ENCODE assay signal across 8 cellular contexts in genomic region chr17:42423766-42424165, GRCh38. TPM values are rescaled to one million over a fixed set of nuclear protein-coding genes. Genes with fewer than 3 reads are reported as not detected.
A peak's percentile ranks its signal among the peaks of the same experiment; 100 is the strongest.
DNase-seq lines count a peak whose midpoint lies in the region; ATAC-seq and TF ChIP-seq lines count a peak whose summit lies in the region.

No MANE protein-coding gene starts in this region.

- peak overlapping the region in 5 of 10 donors; percentile 19 to 92 (median 87) for H3K4me3 Mint-ChIP-seq in naive thymus-derived CD8-positive, alpha-beta T cell
- no peak overlapping the region for H3K4me3 Mint-ChIP-seq in activated CD8-positive, alpha-beta T cell treated with anti-CD3 and anti-CD28 coated beads for 36 hours

- peaks cover 6 to 36% (median 12%) of the 10 kb centered on the region in 5 donors for H3K27me3 Mint-ChIP-seq in naive thymus-derived CD8-positive, alpha-beta T cell
- H3K27me3 Mint-ChIP-seq in activated CD8-positive, alpha-beta T cell treated with anti-CD3 and anti-CD28 coated beads for 36 hours: peaks cover 35% of the 10 kb centered on the region

- no peak for TF ChIP-seq CTCF in ascending aorta (IDR thresholded peaks at IDR 0.05)
- no peak for TF ChIP-seq CTCF in activated CD8-positive, alpha-beta T cell treated with anti-CD3 and anti-CD28 coated beads for 36 hours (IDR thresholded peaks at IDR 0.05)

- POLR2A ChIA-PET in naive thymus-derived CD8-positive, alpha-beta T cell (lab: Charles Lee): interaction anchor here (0.6 to 1.7 kb wide), 2 partner anchors 49 to 131 kb away, joined by 3 to 4 read pairs; no protein-coding TSS in a partner anchor
- POLR2A ChIA-PET in activated CD8-positive, alpha-beta T cell treated with anti-CD3 and anti-CD28 coated beads for 36 hours (lab: Charles Lee): interaction anchor here (0.6 to 1.3 kb wide), 3 partner anchors 111 to 302 kb away, joined by 3 read pairs; partner anchors contain the start of gene NAGLU

- CTCF ChIA-PET in activated CD8-positive, alpha-beta T cell treated with anti-CD3 and anti-CD28 coated beads for 36 hours (lab: Charles Lee): interaction anchor here (0.8 to 5.5 kb wide), 12 partner anchors 7 to 230 kb away, joined by 3 to 37 read pairs (median 6); partner anchors contain the start of gene GHDC

- peaks cover 18% of the 10 kb centered on the region for H3K4me1 ChIP-seq in ES-I3 (ENCODE audit: insufficient read depth, low read length)
- peaks cover 10 to 32% of the 10 kb centered on the region in 2 donors for H3K4me1 ChIP-seq in ascending aorta
- peaks cover 13% of the 10 kb centered on the region for H3K4me1 ChIP-seq in iPS-15b (ENCODE audit: control insufficient read depth, insufficient read depth, low read length)

- H3K27ac Mint-ChIP-seq in naive thymus-derived CD8-positive, alpha-beta T cell: no peak overlapping the region
- no peak overlapping the region for H3K27ac Mint-ChIP-seq in activated CD8-positive, alpha-beta T cell treated with anti-CD3 and anti-CD28 coated beads for 36 hours

- H3K9me3 ChIP-seq in ES-I3 (ENCODE audit: control insufficient read depth, insufficient read depth, low read length) (no peaks in the 10 kb centered on the region), ascending aorta (no peaks in the 10 kb centered on the region), iPS-15b (ENCODE audit: control insufficient read depth, insufficient read depth, low read length) (no peaks in the 10 kb centered on the region)

- no peaks in the 10 kb centered on the region for H3K36me3 ChIP-seq in ES-I3 (ENCODE audit: insufficient read depth, low read length)
- no peaks in the 10 kb centered on the region for H3K36me3 ChIP-seq in ascending aorta
- H3K36me3 ChIP-seq in iPS-15b (ENCODE audit: control insufficient read depth, insufficient read depth, low read length): no peaks in the 10 kb centered on the region

- intact Hi-C loops in ascending aorta (cut with DNase I): loop anchor here (1.0 to 5.0 kb wide), 5 partner anchors 35 to 253 kb away; partner anchors contain the start of genes ATP6V0A1, NAGLU, PLEKHH3 and STAT3
- intact Hi-C loops in activated CD8-positive, alpha-beta T cell treated with anti-CD3 and anti-CD28 coated beads for 36 hours (cut with micrococcal nuclease): no loop called here

- H3K9ac ChIP-seq in ES-I3 (ENCODE audit: low read depth, low read length) (peak overlapping the region; percentile 99), iPS-15b (ENCODE audit: low read depth, low read length) (no peak overlapping the region)

- DNase-seq in ascending aorta (ENCODE audit: low spot score in 2 of 2) (no peak), skeletal muscle cell (ENCODE audit: low read depth) (no peak)
- no peak for DNase-seq in naive thymus-derived CD8-positive, alpha-beta T cell
- DNase-seq in activated CD8-positive, alpha-beta T cell treated with anti-CD3 and anti-CD28 coated beads for 36 hours: no peak

- H3K27me3 ChIP-seq in ascending aorta (no peaks in the 10 kb centered on the region), iPS-15b (ENCODE audit: control insufficient read depth, insufficient read depth, low read length) (peaks cover 9% of the 10 kb centered on the region)

- no peak for ATAC-seq in naive thymus-derived CD8-positive, alpha-beta T cell
- ATAC-seq in GM21423 (IDR thresholded peaks at IDR 0.05; ENCODE audit: unreplicated experiment): no peak
- no peak for ATAC-seq in HG02852 (IDR thresholded peaks at IDR 0.05; ENCODE audit: unreplicated experiment)
- ATAC-seq in activated CD8-positive, alpha-beta T cell treated with anti-CD3 and anti-CD28 coated beads for 36 hours: no peak

- H3K9me3 Mint-ChIP-seq in naive thymus-derived CD8-positive, alpha-beta T cell: no peaks in the 10 kb centered on the region
- H3K9me3 Mint-ChIP-seq in activated CD8-positive, alpha-beta T cell treated with anti-CD3 and anti-CD28 coated beads for 36 hours: no peaks in the 10 kb centered on the region

- H3K4me3 ChIP-seq in ascending aorta: peak overlapping the region; percentile 92 to 100
- H3K4me3 ChIP-seq in iPS-15b (ENCODE audit: low read depth, low read length): peak overlapping the region; percentile 95
- peak overlapping the region; percentile 65 for H3K4me3 ChIP-seq in skeletal muscle cell (ENCODE audit: low read depth, low read length)

- peak overlapping the region; percentile 99 to 100 for H3K27ac ChIP-seq in ascending aorta

- H3K36me3 Mint-ChIP-seq in naive thymus-derived CD8-positive, alpha-beta T cell: peaks cover 0 to 2% (median 0%) of the 10 kb centered on the region in 3 donors
- no peaks in the 10 kb centered on the region for H3K36me3 Mint-ChIP-seq in activated CD8-positive, alpha-beta T cell treated with anti-CD3 and anti-CD28 coated beads for 36 hours (ENCODE audit: low read depth)

- peaks cover 7 to 21% (median 18%) of the 10 kb centered on the region in 4 donors for H3K4me1 Mint-ChIP-seq in naive thymus-derived CD8-positive, alpha-beta T cell
- H3K4me1 Mint-ChIP-seq in activated CD8-positive, alpha-beta T cell treated with anti-CD3 and anti-CD28 coated beads for 36 hours (ENCODE audit: low read depth): peaks cover 19% of the 10 kb centered on the region

RNA-seq across cellular contexts. Expression of gene CAVIN1, which starts 0.7 kb away (rescaled TPM):
- 548 TPM for total RNA-seq in ascending aorta
- not detected for total RNA-seq in naive thymus-derived CD8-positive, alpha-beta T cell
- polyA plus RNA-seq in naive thymus-derived CD8-positive, alpha-beta T cell: under 1 TPM in 1 of 3 donors, not detected in 2; 0.03 TPM
- total RNA-seq in activated CD8-positive, alpha-beta T cell treated with anti-CD3 and anti-CD28 coated beads for 36 hours: 1 to 10 TPM; 1.8 to 2.0 TPM

RNA-seq across cellular contexts. Expression of gene ATP6V0A1, which starts 34.9 kb away (rescaled TPM):
- total RNA-seq in ascending aorta: 59.0 TPM
- 10 to 100 TPM; 18.3 to 19.1 TPM for total RNA-seq in naive thymus-derived CD8-positive, alpha-beta T cell
- 10 to 100 TPM in 2 of 3 donors, 1 to 10 TPM in 1; 4.1 to 12.6 (median 10.3) TPM for polyA plus RNA-seq in naive thymus-derived CD8-positive, alpha-beta T cell
- 1 to 10 TPM; 5.8 to 7.1 TPM for total RNA-seq in activated CD8-positive, alpha-beta T cell treated with anti-CD3 and anti-CD28 coated beads for 36 hours

RNA-seq across cellular contexts. Expression of gene STAT3, which starts 35.5 kb away (rescaled TPM):
- total RNA-seq in ascending aorta: 181 TPM
- total RNA-seq in naive thymus-derived CD8-positive, alpha-beta T cell: 100 to 1,000 TPM; 130 to 135 TPM
- 100 to 1,000 TPM; 129 to 154 (median 153) TPM for polyA plus RNA-seq in naive thymus-derived CD8-positive, alpha-beta T cell
- 100 to 1,000 TPM; 276 to 286 TPM for total RNA-seq in activated CD8-positive, alpha-beta T cell treated with anti-CD3 and anti-CD28 coated beads for 36 hours

Comparison
In these comparisons a context has a peak if more than half of its experiments do, and no peak if none do; other contexts are left out.
1. RNA of gene CAVIN1, which starts 0.7 kb away (total RNA-seq): 548 TPM in ascending aorta (single experiment); 1.8 to 2.0 TPM in activated CD8-positive, alpha-beta T cell treated with anti-CD3 and anti-CD28 coated beads for 36 hours and not detected in naive thymus-derived CD8-positive, alpha-beta T cell; every median in the first group is over 100 times any median in the second.
2. Peak in every context shown above with its lines, with median percentiles within 50 percentile points of each other: H3K4me3 ChIP-seq.